1 cellular context compared by ENCODE assay signal in genomic region chr13:79382545-79383275, GRCh38.
TF ChIP-seq lines count a peak whose summit lies in the region.

No MANE protein-coding gene starts in this region.

TF ChIP-seq in HepG2, 621 proteins besides CTCF, POLR2A, EP300 and RAD21:
- TF ChIP-seq, protein P1, sequence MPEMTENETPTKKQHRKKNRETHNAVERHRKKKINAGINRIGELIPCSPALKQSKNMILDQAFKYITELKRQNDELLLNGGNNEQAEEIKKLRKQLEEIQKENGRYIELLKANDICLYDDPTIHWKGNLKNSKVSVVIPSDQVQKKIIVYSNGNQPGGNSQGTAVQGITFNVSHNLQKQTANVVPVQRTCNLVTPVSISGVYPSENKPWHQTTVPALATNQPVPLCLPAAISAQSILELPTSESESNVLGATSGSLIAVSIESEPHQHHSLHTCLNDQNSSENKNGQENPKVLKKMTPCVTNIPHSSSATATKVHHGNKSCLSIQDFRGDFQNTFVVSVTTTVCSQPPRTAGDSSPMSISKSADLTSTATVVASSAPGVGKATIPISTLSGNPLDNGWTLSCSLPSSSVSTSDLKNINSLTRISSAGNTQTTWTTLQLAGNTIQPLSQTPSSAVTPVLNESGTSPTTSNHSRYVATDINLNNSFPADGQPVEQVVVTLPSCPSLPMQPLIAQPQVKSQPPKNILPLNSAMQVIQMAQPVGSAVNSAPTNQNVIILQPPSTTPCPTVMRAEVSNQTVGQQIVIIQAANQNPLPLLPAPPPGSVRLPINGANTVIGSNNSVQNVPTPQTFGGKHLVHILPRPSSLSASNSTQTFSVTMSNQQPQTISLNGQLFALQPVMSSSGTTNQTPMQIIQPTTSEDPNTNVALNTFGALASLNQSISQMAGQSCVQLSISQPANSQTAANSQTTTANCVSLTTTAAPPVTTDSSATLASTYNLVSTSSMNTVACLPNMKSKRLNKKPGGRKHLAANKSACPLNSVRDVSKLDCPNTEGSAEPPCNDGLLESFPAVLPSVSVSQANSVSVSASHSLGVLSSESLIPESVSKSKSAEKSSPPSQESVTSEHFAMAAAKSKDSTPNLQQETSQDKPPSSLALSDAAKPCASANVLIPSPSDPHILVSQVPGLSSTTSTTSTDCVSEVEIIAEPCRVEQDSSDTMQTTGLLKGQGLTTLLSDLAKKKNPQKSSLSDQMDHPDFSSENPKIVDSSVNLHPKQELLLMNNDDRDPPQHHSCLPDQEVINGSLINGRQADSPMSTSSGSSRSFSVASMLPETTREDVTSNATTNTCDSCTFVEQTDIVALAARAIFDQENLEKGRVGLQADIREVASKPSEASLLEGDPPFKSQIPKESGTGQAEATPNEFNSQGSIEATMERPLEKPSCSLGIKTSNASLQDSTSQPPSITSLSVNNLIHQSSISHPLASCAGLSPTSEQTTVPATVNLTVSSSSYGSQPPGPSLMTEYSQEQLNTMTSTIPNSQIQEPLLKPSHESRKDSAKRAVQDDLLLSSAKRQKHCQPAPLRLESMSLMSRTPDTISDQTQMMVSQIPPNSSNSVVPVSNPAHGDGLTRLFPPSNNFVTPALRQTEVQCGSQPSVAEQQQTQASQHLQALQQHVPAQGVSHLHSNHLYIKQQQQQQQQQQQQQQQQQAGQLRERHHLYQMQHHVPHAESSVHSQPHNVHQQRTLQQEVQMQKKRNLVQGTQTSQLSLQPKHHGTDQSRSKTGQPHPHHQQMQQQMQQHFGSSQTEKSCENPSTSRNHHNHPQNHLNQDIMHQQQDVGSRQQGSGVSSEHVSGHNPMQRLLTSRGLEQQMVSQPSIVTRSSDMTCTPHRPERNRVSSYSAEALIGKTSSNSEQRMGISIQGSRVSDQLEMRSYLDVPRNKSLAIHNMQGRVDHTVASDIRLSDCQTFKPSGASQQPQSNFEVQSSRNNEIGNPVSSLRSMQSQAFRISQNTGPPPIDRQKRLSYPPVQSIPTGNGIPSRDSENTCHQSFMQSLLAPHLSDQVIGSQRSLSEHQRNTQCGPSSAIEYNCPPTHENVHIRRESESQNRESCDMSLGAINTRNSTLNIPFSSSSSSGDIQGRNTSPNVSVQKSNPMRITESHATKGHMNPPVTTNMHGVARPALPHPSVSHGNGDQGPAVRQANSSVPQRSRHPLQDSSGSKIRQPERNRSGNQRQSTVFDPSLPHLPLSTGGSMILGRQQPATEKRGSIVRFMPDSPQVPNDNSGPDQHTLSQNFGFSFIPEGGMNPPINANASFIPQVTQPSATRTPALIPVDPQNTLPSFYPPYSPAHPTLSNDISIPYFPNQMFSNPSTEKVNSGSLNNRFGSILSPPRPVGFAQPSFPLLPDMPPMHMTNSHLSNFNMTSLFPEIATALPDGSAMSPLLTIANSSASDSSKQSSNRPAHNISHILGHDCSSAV (CRISPR knock-in tag; IDR thresholded peaks at IDR 0.05; ENCODE audit: borderline replicate concordance): no peak
